Comparison of ENCODE assay signal across 13 cellular contexts in genomic region chr9:69181908-69182353, GRCh38. TPM values are rescaled to one million over a fixed set of nuclear protein-coding genes. Genes with fewer than 3 reads are reported as not detected.
DNase-seq lines count a peak whose midpoint lies in the region; ATAC-seq, FAIRE-seq and TF ChIP-seq lines count a peak whose summit lies in the region.
"Had no signal": no experiment of that assay in that cellular context is flagged by ENCODE, and none has a peak within 500 bp of the region (broad histone marks: within the 10 kb centered on the region; RNA-seq: fewer than 3 reads in every experiment).

No MANE protein-coding gene starts in this region.

- H3K27ac ChIP-seq in keratinocyte (ENCODE audit: control insufficient read depth, insufficient read depth, low read length): peak overlapping the region; percentile 92
- peak overlapping the region; percentile 58 to 66 for H3K27ac ChIP-seq in thoracic aorta
- H3K27ac ChIP-seq in adrenal gland: peak overlapping the region in 1 of 5 donors; percentile 73
- H3K27ac ChIP-seq: 22Rv1 had no signal

- peak; percentile 19 for DNase-seq in NOMO-1 treated with DMSO at 0.1 percent for 48 hours (lab: John Stamatoyannopoulos, UW; ENCODE audit: unreplicated experiment)
- DNase-seq in NOMO-1 treated with dmso at 0.1 percent for 144 hours (lab: John Stamatoyannopoulos, UW; ENCODE audit: unreplicated experiment): no peak
- no peak for DNase-seq in activated T-helper 2 cell treated with anti-CD3 and anti-CD28 coated beads, Interferon-gamma antibody, Interleukin-2, Interleukin-4, amounts not matched to agents 10 μg/mL and 5 μg/mL and 100 μg/mL, durations not matched to agents 14 hours and 24 hours and 36 hours (ENCODE audit: low spot score)
- DNase-seq in keratinocyte (ENCODE audit: low read depth, low spot score): no peak
- no peak for DNase-seq in thoracic aorta (ENCODE audit: low spot score)
- no peak for DNase-seq in AG20443 (ENCODE audit: low spot score)
- DNase-seq in adrenal gland: no peak
- DNase-seq: NCI-H1930, nephron progenitor cell, T1000 had no signal

- intact Hi-C loops in activated T-helper 2 cell treated with anti-CD3 and anti-CD28 coated beads, Interferon-gamma antibody, Interleukin-2, Interleukin-4, amounts not matched to agents 10 μg/mL and 5 μg/mL and 100 μg/mL, durations not matched to agents 14 hours and 24 hours and 36 hours (cut with micrococcal nuclease): loop anchor here (2.0 to 10.0 kb wide), 2 partner anchors 13 to 1383 kb away; no protein-coding TSS in a partner anchor
- intact Hi-C loops in adrenal gland (cut with DNase I): no loop called here

- TF ChIP-seq CTCF in keratinocyte (optimal IDR thresholded peaks at IDR 0.05 in 1 of 3, IDR thresholded peaks at IDR 0.05 in 1 of 3, conservative IDR thresholded peaks at IDR 0.05 in 1 of 3; ENCODE audit: extremely low read depth in 1 of 3, insufficient read depth in 2 of 3, low read length in 3 of 3) (no peak), thoracic aorta (IDR thresholded peaks at IDR 0.05) (no peak), adrenal gland (IDR thresholded peaks at IDR 0.05) (no peak)

- peaks cover 83% of the 10 kb centered on the region for H3K79me2 ChIP-seq in keratinocyte (ENCODE audit: control insufficient read depth, insufficient read depth, low read length)

- FAIRE-seq in keratinocyte (lab: Jason Lieb, UNC): peak; percentile 59

- H3K4me1 ChIP-seq in keratinocyte (ENCODE audit: control insufficient read depth, extremely low read depth, insufficient read depth, low read length) (peaks cover 60% of the 10 kb centered on the region), thoracic aorta (ENCODE audit: control insufficient read depth in 1 of 2, low read depth in 2 of 2) (peaks cover 38 to 87% of the 10 kb centered on the region in 2 donors), adrenal gland (replicated peaks in 1 of 2) (peaks cover 0 to 46% of the 10 kb centered on the region in 2 donors)

- no peaks in the 10 kb centered on the region for H4K20me1 ChIP-seq in keratinocyte (ENCODE audit: control insufficient read depth, extremely low read depth, insufficient read depth, low read length)

- no peak overlapping the region for H3K4me2 ChIP-seq in keratinocyte (ENCODE audit: control insufficient read depth, extremely low read depth, insufficient read depth, low read depth, low read length)

- peaks cover 55% of the 10 kb centered on the region for H3K4me1 Mint-ChIP-seq in activated T-helper 2 cell treated with anti-CD3 and anti-CD28 coated beads, Interferon-gamma antibody, Interleukin-2, Interleukin-4, amounts not matched to agents 10 μg/mL and 5 μg/mL and 100 μg/mL, durations not matched to agents 14 hours and 24 hours and 36 hours (ENCODE audit: low read depth)

- dilution Hi-C loops in keratinocyte (cut with MboI; ENCODE audit: extremely low pct_ligation_motif_present, low sequenced_read_pairs): no loop called here

- H3K27me3 ChIP-seq in keratinocyte (ENCODE audit: control insufficient read depth, extremely low read depth, insufficient read depth, low read length) (no peaks in the 10 kb centered on the region), thoracic aorta (replicated peaks; ENCODE audit: insufficient read depth) (no peaks in the 10 kb centered on the region), adrenal gland (no peaks in the 10 kb centered on the region)

- H3K27ac Mint-ChIP-seq in activated T-helper 2 cell treated with anti-CD3 and anti-CD28 coated beads, Interferon-gamma antibody, Interleukin-2, Interleukin-4, amounts not matched to agents 10 μg/mL and 5 μg/mL and 100 μg/mL, durations not matched to agents 14 hours and 24 hours and 36 hours: peak overlapping the region; percentile 7
- H3K27ac Mint-ChIP-seq: activated naive CD8-positive, alpha-beta T cell; nephron progenitor cell had no signal

- H3K36me3 ChIP-seq in keratinocyte (ENCODE audit: control insufficient read depth in 2 of 2, extremely low read depth in 1 of 2, insufficient read depth in 2 of 2, low read length in 2 of 2): peaks cover 4 to 10% of the 10 kb centered on the region in 2 experiments
- no peaks in the 10 kb centered on the region for H3K36me3 ChIP-seq in thoracic aorta
- no peaks in the 10 kb centered on the region for H3K36me3 ChIP-seq in adrenal gland (replicated peaks in 1 of 2)

- no peaks in the 10 kb centered on the region for H3K9me3 Mint-ChIP-seq in activated T-helper 2 cell treated with anti-CD3 and anti-CD28 coated beads, Interferon-gamma antibody, Interleukin-2, Interleukin-4, amounts not matched to agents 10 μg/mL and 5 μg/mL and 100 μg/mL, durations not matched to agents 14 hours and 24 hours and 36 hours
- H3K9me3 Mint-ChIP-seq: nephron progenitor cell had no signal

- peak overlapping the region; percentile 6 for H3K9ac ChIP-seq in keratinocyte (ENCODE audit: control insufficient read depth, extremely low read depth, insufficient read depth, low read length)

- H3K4me3 Mint-ChIP-seq in activated T-helper 2 cell treated with anti-CD3 and anti-CD28 coated beads, Interferon-gamma antibody, Interleukin-2, Interleukin-4, amounts not matched to agents 10 μg/mL and 5 μg/mL and 100 μg/mL, durations not matched to agents 14 hours and 24 hours and 36 hours (ENCODE audit: low read depth): peak overlapping the region; percentile 34
- H3K4me3 Mint-ChIP-seq: activated naive CD8-positive, alpha-beta T cell; nephron progenitor cell had no signal

- H3K27me3 Mint-ChIP-seq in activated T-helper 2 cell treated with anti-CD3 and anti-CD28 coated beads, Interferon-gamma antibody, Interleukin-2, Interleukin-4, amounts not matched to agents 10 μg/mL and 5 μg/mL and 100 μg/mL, durations not matched to agents 14 hours and 24 hours and 36 hours (ENCODE audit: low read depth): no peaks in the 10 kb centered on the region

- WGBS in adrenal gland, 4 donors: 68 to 82% (median 77%) methylated on average over 4 of the region's 4 CpGs

- H3K9me3 ChIP-seq in keratinocyte (ENCODE audit: control insufficient read depth, low read depth, low read length) (no peaks in the 10 kb centered on the region), thoracic aorta (no peaks in the 10 kb centered on the region), adrenal gland (replicated peaks in 1 of 3) (no peaks in the 10 kb centered on the region)

- no peaks in the 10 kb centered on the region for H3K9me1 ChIP-seq in keratinocyte (ENCODE audit: control insufficient read depth, extremely low read depth, insufficient read depth, low read length)

- H3K4me3 ChIP-seq in keratinocyte (ENCODE audit: control insufficient read depth in 2 of 3, extremely low read depth in 1 of 3, insufficient read depth in 2 of 3, low read depth in 1 of 3, low read length in 3 of 3) (no peak overlapping the region), thoracic aorta (no peak overlapping the region), adrenal gland (no peak overlapping the region)

- H3K36me3 Mint-ChIP-seq in activated T-helper 2 cell treated with anti-CD3 and anti-CD28 coated beads, Interferon-gamma antibody, Interleukin-2, Interleukin-4, amounts not matched to agents 10 μg/mL and 5 μg/mL and 100 μg/mL, durations not matched to agents 14 hours and 24 hours and 36 hours (ENCODE audit: low read depth): peaks cover 21% of the 10 kb centered on the region

- H2AFZ ChIP-seq in keratinocyte (ENCODE audit: control insufficient read depth, low read length): no peak overlapping the region

- ATAC-seq in thoracic aorta (ENCODE audit: insufficient number of reproducible peaks, low FRiP score, low read depth) (no peak), GM18909 (IDR thresholded peaks at IDR 0.05; ENCODE audit: poor library complexity, unreplicated experiment) (no peak)

- no peak for TF ChIP-seq POLR2A in adrenal gland (IDR thresholded peaks at IDR 0.05)

RNA-seq across cellular contexts. Expression of gene TJP2, which starts 7.9 kb away (rescaled TPM):
- 11.9 and 12.4 TPM in 2 replicates for total RNA-seq in activated T-helper 2 cell treated with anti-CD3 and anti-CD28 coated beads, Interferon-gamma antibody, Interleukin-2, Interleukin-4, amounts not matched to agents 10 μg/mL and 5 μg/mL and 100 μg/mL, durations not matched to agents 14 hours and 24 hours and 36 hours
- polyA plus RNA-seq in keratinocyte: 34.9 to 74.8 TPM (median 65.5 TPM) in 3 replicates
- 80.3 TPM for polyA plus RNA-seq in keratinocyte (2011; ENCODE audit: low read depth)
- 29.8 and 43.8 TPM in 2 replicates for polyA plus RNA-seq in keratinocyte (2011; cell fraction: cytosol; rRNA removed)
- 81.2 and 90.1 TPM in 2 replicates for polyA plus RNA-seq in keratinocyte (2011; cell fraction: nucleus; rRNA removed)
- polyA plus RNA-seq in keratinocyte (2012; ENCODE audit: low replicate concordance): 69.1 and 83.8 TPM in 2 replicates
- polyA minus RNA-seq in keratinocyte: 26.5 to 64.6 TPM (median 29.1 TPM) in 3 replicates
- polyA minus RNA-seq in keratinocyte (2011; cell fraction: cytosol; rRNA and poly(A)+ RNA removed): 45.5 TPM
- 70.3 and 120 TPM in 2 replicates for polyA minus RNA-seq in keratinocyte (2011; cell fraction: nucleus; rRNA and poly(A)+ RNA removed)
- 100 to 1,000 TPM; 207 to 226 TPM for total RNA-seq in thoracic aorta
- total RNA-seq in adrenal gland: 100 to 1,000 TPM in 1 of 8 donors, 10 to 100 TPM in 7; 16.8 to 108 (median 48.5) TPM
- polyA plus RNA-seq in adrenal gland: 10 to 100 TPM; 22.1 to 26.4 (median 23.2) TPM
